In genomic region chr3:19384868-19385267, GRCh38 we compare ENCODE assay signal across 16 cellular contexts.
DNase-seq lines count a peak whose midpoint lies in the region; ATAC-seq and TF ChIP-seq lines count a peak whose summit lies in the region.
"Had no signal": no experiment of that assay in that cellular context is flagged by ENCODE, and none has a peak within 500 bp of the region (broad histone marks: within the 10 kb centered on the region; RNA-seq: fewer than 3 reads in every experiment).

No MANE protein-coding gene starts in this region.

- H3K27ac Mint-ChIP-seq in memory B cell (peak overlapping the region; percentile 82), chondrocyte (ENCODE audit: unreplicated experiment) (no peak overlapping the region), WTC11 (no peak overlapping the region)
- H3K27ac Mint-ChIP-seq: T-helper 2 cell treated with Interferon-gamma antibody and Interleukin-4, amounts not matched to agents 5 μg/mL and 100 μg/mL, for 36 hours had no signal

- CTCF ChIA-PET in WTC11 (lab: Charles Lee) = no interaction called here

- H3K36me3 Mint-ChIP-seq in memory B cell = peaks cover 6% of the 10 kb centered on the region
- no peaks in the 10 kb centered on the region for H3K36me3 Mint-ChIP-seq in chondrocyte (ENCODE audit: low read depth)
- 0 out of 2 replicates have a peak, but pooled peaks cover 3% of the 10 kb centered on the region for H3K36me3 Mint-ChIP-seq in WTC11

- peak overlapping the region; percentile 9 for H3K4me3 Mint-ChIP-seq in memory B cell
- no peak overlapping the region for H3K4me3 Mint-ChIP-seq in chondrocyte (ENCODE audit: unreplicated experiment)
- no peak overlapping the region for H3K4me3 Mint-ChIP-seq in WTC11
- H3K4me3 Mint-ChIP-seq: T-helper 2 cell treated with Interferon-gamma antibody and Interleukin-4, amounts not matched to agents 5 μg/mL and 100 μg/mL, for 36 hours had no signal

- TF ChIP-seq CTCF in GM12865 (IDR thresholded peaks at IDR 0.05; ENCODE audit: insufficient read depth, low read depth, low read length, missing control alignments) (no peak), GM20000 (IDR thresholded peaks at IDR 0.05; ENCODE audit: extremely low read depth, missing control alignments) (no peak), chondrocyte (IDR thresholded peaks at IDR 0.05) (no peak), WTC11 (IDR thresholded peaks at IDR 0.05) (no peak)

- H3K4me1 Mint-ChIP-seq in memory B cell (peaks cover 12% of the 10 kb centered on the region), chondrocyte (ENCODE audit: low read depth) (no peaks in the 10 kb centered on the region), WTC11 (peaks cover 10% of the 10 kb centered on the region)

- POLR2A ChIA-PET in WTC11 (lab: Charles Lee) = no interaction called here

- peak; percentile 14 for DNase-seq in GM12865 (ENCODE audit: low read depth)
- DNase-seq in GM20000 (ENCODE audit: low spot score) = peak; percentile 9
- no peak for DNase-seq in memory B cell (ENCODE audit: low spot score in 2 of 2)
- DNase-seq in activated naive CD4-positive, alpha-beta T cell treated with anti-CD3 and anti-CD28 coated beads, Interleukin-2, amount 50 U/mL, for 16 hours = no peak
- DNase-seq in chondrocyte (ENCODE audit: low spot score) = no peak
- DNase-seq in left lobe of liver (ENCODE audit: low spot score) = no peak
- DNase-seq in WTC11 (ENCODE audit: low spot score) = no peak
- DNase-seq: GOT3, KBM-7, NCI-H1436, NCI-H2029, NCI-H748 treated with DMSO at 0.1 percent for 48 hours, PC-3 had no signal

- H3K9me3 Mint-ChIP-seq in memory B cell (no peaks in the 10 kb centered on the region), chondrocyte (ENCODE audit: low read depth) (peaks cover 3% of the 10 kb centered on the region), WTC11 (peaks cover 5% of the 10 kb centered on the region)
- H3K9me3 Mint-ChIP-seq: T-helper 2 cell treated with Interferon-gamma antibody and Interleukin-4, amounts not matched to agents 5 μg/mL and 100 μg/mL, for 36 hours had no signal

- H3K27me3 Mint-ChIP-seq in memory B cell (no peaks in the 10 kb centered on the region), chondrocyte (ENCODE audit: low read depth) (no peaks in the 10 kb centered on the region), WTC11 (ENCODE audit: low read depth) (no peaks in the 10 kb centered on the region)

- H3K4me3 ChIP-seq in GM12865 (ENCODE audit: low read depth, low read length) = no peak overlapping the region
- H3K4me3 ChIP-seq: A549 had no signal

- peak; percentile 82 for ATAC-seq in HG02885 (IDR thresholded peaks at IDR 0.05; ENCODE audit: poor library complexity, unreplicated experiment)
- no peak for ATAC-seq in memory B cell (ENCODE audit: low read depth)
- ATAC-seq in left lobe of liver = no peak
- ATAC-seq in WTC11 = no peak
- ATAC-seq: A549, PC-3 had no signal

TF ChIP-seq in WTC11, 78 proteins besides CTCF, POLR2A, EP300 and RAD21:
- no peak for TF ChIP-seq ZNF396 (CRISPR knock-in tag; IDR thresholded peaks at IDR 0.05; ENCODE audit: borderline replicate concordance)
- no peak for TF ChIP-seq FOXK1 (CRISPR knock-in tag; IDR thresholded peaks at IDR 0.05)
- TF ChIP-seq HMGA2 (CRISPR knock-in tag; IDR thresholded peaks at IDR 0.05) = no peak
- TF ChIP-seq ZNF121 (CRISPR knock-in tag; IDR thresholded peaks at IDR 0.05) = no peak
- no peak for TF ChIP-seq MXD4 (CRISPR knock-in tag; IDR thresholded peaks at IDR 0.05; ENCODE audit: borderline replicate concordance)
TF ChIP-seq in WTC11: peak in this region for 0.

Comparison
In these comparisons a context has a peak if more than half of its experiments do, and no peak if none do; other contexts are left out.
1. DNase-seq: peak in GM12865 (single experiment) and GM20000 (single experiment); none in memory B cell (0 of 2), activated naive CD4-positive, alpha-beta T cell treated with anti-CD3 and anti-CD28 coated beads, Interleukin-2, amount 50 U/mL, for 16 hours (single experiment), chondrocyte (single experiment), left lobe of liver (single experiment) and WTC11 (single experiment).